1 cellular context compared by ENCODE assay signal in genomic region chr3:149553781-149554451, GRCh38.
TF ChIP-seq lines count a peak whose summit lies in the region.

No MANE protein-coding gene starts in this region.

TF ChIP-seq in SK-N-SH, 30 proteins besides CTCF, POLR2A, EP300 and RAD21 (continued from another document):
- TF ChIP-seq PBX3 (IDR thresholded peaks at IDR 0.05) (peak; percentile 92), USF2 (IDR thresholded peaks at IDR 0.05; ENCODE audit: borderline replicate concordance, low read depth, low read length) (no peak), TEAD4 (IDR thresholded peaks at IDR 0.05; ENCODE audit: borderline replicate concordance, insufficient read depth) (no peak), GABPA (IDR thresholded peaks at IDR 0.05; ENCODE audit: low read depth) (no peak), REST (IDR thresholded peaks at IDR 0.05; ENCODE audit: low read depth, low read length) (peak; percentile 28; the same call in 1 of the 2 replicates), MXI1 (IDR thresholded peaks at IDR 0.05; ENCODE audit: low read depth, low read length) (no peak), NRF1 (IDR thresholded peaks at IDR 0.05; ENCODE audit: low read depth, low read length) (no peak), TAF1 (IDR thresholded peaks at IDR 0.05; ENCODE audit: borderline replicate concordance, low read depth, low read length) (no peak)
